ENCODE assay signal across 29 cellular contexts in genomic region chr20:44788706-44789456, GRCh38. TPM values are rescaled to one million over a fixed set of nuclear protein-coding genes. Genes with fewer than 3 reads are reported as not detected.
DNase-seq lines count a peak whose midpoint lies in the region; ATAC-seq, FAIRE-seq and TF ChIP-seq lines count a peak whose summit lies in the region.
"Had no signal": no experiment of that assay in that cellular context is flagged by ENCODE, and none has a peak within 500 bp of the region (broad histone marks: within the 10 kb centered on the region; RNA-seq: fewer than 3 reads in every experiment).

No MANE protein-coding gene starts in this region.

- POLR2A ChIA-PET in HEK293T (lab: Yijun Ruan, JAX): no interaction called here
- POLR2A ChIA-PET in K562 (lab: Yijun Ruan, JAX): interaction anchor here (0.5 to 0.9 kb wide), 2 partner anchors 12 to 1408 kb away, joined by 3 read pairs; no protein-coding TSS in a partner anchor

- ATAC-seq in K562: no peak
- ATAC-seq: GM12878 had no signal

- H4K20me1 ChIP-seq in K562 (replicated peaks; ENCODE audit: control insufficient read depth, insufficient read depth, low read length) (no peaks in the 10 kb centered on the region; the same call in 1 of the 2 replicates), osteoblast (ENCODE audit: insufficient read depth, low read length) (no peaks in the 10 kb centered on the region)

- FAIRE-seq in K562 (lab: Jason Lieb, UNC): no peak
- FAIRE-seq: A204.1, GM12878, GM12892, GM18507 had no signal

- H3K4me2 ChIP-seq in K562 (ENCODE audit: insufficient read depth, low read length) (no peak overlapping the region), osteoblast (ENCODE audit: insufficient read depth, low read length) (no peak overlapping the region)
- H3K4me2 ChIP-seq: BLaER1 had no signal

- no TSS peak for BruUV-seq in K562 (replicated peaks; lab: Mats Ljungman, UMichigan)

- CTCF ChIA-PET in HEK293T (lab: Yijun Ruan, JAX): no interaction called here
- CTCF ChIA-PET in K562 (lab: Yijun Ruan, JAX; ENCODE audit: low intra/inter-chr PET ratio): no interaction called here

- H3K36me3 ChIP-seq in K562 (ENCODE audit: control insufficient read depth, insufficient read depth, low read length) (no peaks in the 10 kb centered on the region), osteoblast (ENCODE audit: insufficient read depth, low read length) (no peaks in the 10 kb centered on the region)
- H3K36me3 ChIP-seq: BE2C, BLaER1 had no signal

- H3K27ac ChIP-seq in K562 (ENCODE audit: extremely low read depth, low read depth, low read length) (no peak overlapping the region), osteoblast (ENCODE audit: low read depth, low read length) (no peak overlapping the region)
- H3K27ac ChIP-seq: BLaER1 had no signal

- intact Hi-C loops in K562 (cut with micrococcal nuclease): no loop called here

- 9% methylated on average over 10 of the region's 10 CpGs for WGBS in K562 (ENCODE audit: insufficient coverage, low coverage, missing lambda C conversion rate)

- H3K79me2 ChIP-seq in K562 (ENCODE audit: control insufficient read depth, insufficient read depth, low read length) (no peaks in the 10 kb centered on the region), osteoblast (ENCODE audit: insufficient read depth, low read length) (no peaks in the 10 kb centered on the region)

- H3K9me3 ChIP-seq in K562 (replicated peaks; ENCODE audit: control insufficient read depth, insufficient read depth, low read depth, low read length) (no peaks in the 10 kb centered on the region), osteoblast (ENCODE audit: low read depth, low read length) (no peaks in the 10 kb centered on the region)
- H3K9me3 ChIP-seq: BE2C, BLaER1 had no signal

- H2AFZ ChIP-seq in K562 (ENCODE audit: low read depth, low read length) (no peak overlapping the region), osteoblast (ENCODE audit: low read length) (no peak overlapping the region)

- H3K9ac ChIP-seq in K562 (ENCODE audit: insufficient read depth in 1 of 2, low read depth in 2 of 2, low read length in 2 of 2): no peak overlapping the region
- H3K9ac ChIP-seq: BLaER1 had no signal

- TF ChIP-seq CTCF in K562 (IDR thresholded peaks at IDR 0.05 in 2 of 3, conservative IDR thresholded peaks at IDR 0.05 in 1 of 3; ENCODE audit: insufficient read depth in 2 of 3, low read depth in 1 of 3, low read length in 3 of 3): no peak
- TF ChIP-seq CTCF in osteoblast (IDR thresholded peaks at IDR 0.05; ENCODE audit: extremely low read depth, low read depth, low read length): no peak

- H3K4me3 ChIP-seq in K562: no peak overlapping the region
- H3K4me3 ChIP-seq in osteoblast (ENCODE audit: insufficient read depth, low read length): no peak overlapping the region
- H3K4me3 ChIP-seq: BLaER1, GM12878 had no signal

- in situ Hi-C loops in K562 (cut with MboI): no loop called here

- no peak for TF ChIP-seq POLR2A in K562 (conservative IDR thresholded peaks at IDR 0.05)

- TF ChIP-seq RAD21 in K562 (CRISPR knock-in tag; conservative IDR thresholded peaks at IDR 0.05 in 1 of 2, IDR thresholded peaks at IDR 0.05 in 1 of 2): no peak

- DNase-seq in HEK293T (ENCODE audit: extremely low spot score): no peak
- no peak for DNase-seq in K562 (ENCODE audit: extremely low read depth in 1 of 4, low spot score in 3 of 4)
- no peak for DNase-seq in activated naive CD4-positive, alpha-beta T cell treated with anti-CD3 and anti-CD28 coated beads, Interleukin-2, amount 50 U/mL, for 16 hours
- DNase-seq in osteoblast (ENCODE audit: insufficient read length, low spot score, missing footprints): no peak
- DNase-seq in SW480 (ENCODE audit: low spot score): no peak
- DNase-seq: 8988T; ACHN; BE2C; C1 segment of cervical spinal cord; CD4-positive, alpha-beta memory T cell; CD4-positive, CD25-positive, alpha-beta regulatory T cell; CD8-positive, alpha-beta memory T cell; COR-L47; DMS 273 treated with DMSO at 0.1 percent for 48 hours; DMS153; DMS53; DMS79; DND-41; EL; GDM1 had no signal

- peaks cover 21 to 42% of the 10 kb centered on the region in 2 experiments for H3K27me3 ChIP-seq in K562 (ENCODE audit: control insufficient read depth in 2 of 2, insufficient read depth in 2 of 2, low read length in 2 of 2)
- peaks cover 22% of the 10 kb centered on the region for H3K27me3 ChIP-seq in osteoblast (ENCODE audit: insufficient read depth, low read length)
- H3K27me3 ChIP-seq: BE2C, BLaER1 had no signal

- TF ChIP-seq EP300 in K562 (IDR thresholded peaks at IDR 0.05; ENCODE audit: low read length): no peak

- H3K4me1 ChIP-seq in K562 (replicated peaks in 1 of 2; ENCODE audit: control insufficient read depth in 2 of 2, insufficient read depth in 2 of 2, low read length in 2 of 2) (no peaks in the 10 kb centered on the region), osteoblast (ENCODE audit: insufficient read depth, low read length) (no peaks in the 10 kb centered on the region)
- H3K4me1 ChIP-seq: BLaER1 had no signal

- H3K9me1 ChIP-seq in K562 (ENCODE audit: control insufficient read depth, insufficient read depth, low read length): no peaks in the 10 kb centered on the region

TF ChIP-seq in HEK293T, 16 proteins besides CTCF, POLR2A, EP300 and RAD21:
- TF ChIP-seq, protein P1, sequence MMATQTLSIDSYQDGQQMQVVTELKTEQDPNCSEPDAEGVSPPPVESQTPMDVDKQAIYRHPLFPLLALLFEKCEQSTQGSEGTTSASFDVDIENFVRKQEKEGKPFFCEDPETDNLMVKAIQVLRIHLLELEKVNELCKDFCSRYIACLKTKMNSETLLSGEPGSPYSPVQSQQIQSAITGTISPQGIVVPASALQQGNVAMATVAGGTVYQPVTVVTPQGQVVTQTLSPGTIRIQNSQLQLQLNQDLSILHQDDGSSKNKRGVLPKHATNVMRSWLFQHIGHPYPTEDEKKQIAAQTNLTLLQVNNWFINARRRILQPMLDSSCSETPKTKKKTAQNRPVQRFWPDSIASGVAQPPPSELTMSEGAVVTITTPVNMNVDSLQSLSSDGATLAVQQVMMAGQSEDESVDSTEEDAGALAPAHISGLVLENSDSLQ (IDR thresholded peaks at IDR 0.05): peak; percentile 86
- TF ChIP-seq TARDBP (IDR thresholded peaks at IDR 0.05) (no peak), ZNF384 (IDR thresholded peaks at IDR 0.05) (0 out of 2 replicates have a peak, but pooled peaks have one; percentile 17)

RNA-seq across cellular contexts. Expression of gene RIMS4, which starts 21.5 kb away (rescaled TPM):
- total RNA-seq in K562 (2011; cell fraction: chromatin; rRNA removed; ENCODE audit: low replicate concordance): not detected in 2 replicates
- not detected in 2 replicates for total RNA-seq in K562 (2011; cell fraction: nucleolus; rRNA removed)
- not detected in 2 replicates for total RNA-seq in K562 (2011; cell fraction: nucleoplasm; rRNA removed)
- not detected in 2 replicates for total RNA-seq in K562 (2014; rRNA removed)
- not detected in 2 replicates for total RNA-seq in K562 (2014; rRNA removed; fragmentation: Illumina TruSeq; extraction: Trizol)
- total RNA-seq in K562 (2015; rRNA removed; fragmentation: Illumina TruSeq; extraction: Trizol): not detected in 2 replicates
- not detected in 2 replicates for total RNA-seq in K562 (2021)
- not detected in 2 replicates for polyA plus RNA-seq in K562 (2011; rRNA removed)
- 0.01 TPM in 1 of 2 replicates, not detected in the other for polyA plus RNA-seq in K562 (2011; cell fraction: cytosol; rRNA removed)
- polyA plus RNA-seq in K562 (2011; cell fraction: nucleus; rRNA removed): not detected in 2 replicates
- polyA plus RNA-seq in K562 (2012): 0.03 TPM in 1 of 2 replicates, not detected in the other
- polyA plus RNA-seq in K562 (2014; fragmentation: Illumina TruSeq; extraction: Trizol): not detected in 2 replicates
- not detected for polyA plus RNA-seq in K562 (2014; fragmentation: Nextera tagmentation; extraction: Ambion mirVana)
- polyA plus RNA-seq in K562 (2014; rRNA removed): 0.01 and 0.04 TPM in 2 replicates
- polyA minus RNA-seq in K562 (2011; rRNA and poly(A)+ RNA removed): not detected in 2 replicates
- polyA minus RNA-seq in K562 (2011; cell fraction: cytosol; rRNA and poly(A)+ RNA removed): not detected in 2 replicates
- not detected in 2 replicates for polyA minus RNA-seq in K562 (2011; cell fraction: nucleus; rRNA and poly(A)+ RNA removed)
- 0.29 and 0.36 TPM in 2 replicates for total RNA-seq in osteoblast
- total RNA-seq: CD4-positive, alpha-beta memory T cell; CD4-positive, CD25-positive, alpha-beta regulatory T cell; CD8-positive, alpha-beta memory T cell had no signal
- polyA plus RNA-seq: AG04450; CD14-positive monocyte; CD4-positive, alpha-beta memory T cell; CD4-positive, CD25-positive, alpha-beta regulatory T cell; CD8-positive, alpha-beta memory T cell had no signal

RNA-seq across cellular contexts. Expression of gene KCNK15, which starts 43.2 kb away (rescaled TPM):
- 0.42 TPM in 1 of 2 replicates, not detected in the other for total RNA-seq in K562 (2011; cell fraction: chromatin; rRNA removed; ENCODE audit: low replicate concordance)
- total RNA-seq in K562 (2011; cell fraction: nucleolus; rRNA removed): 0.79 and 1.0 TPM in 2 replicates
- 0.66 TPM in 1 of 2 replicates, not detected in the other for total RNA-seq in K562 (2011; cell fraction: nucleoplasm; rRNA removed)
- total RNA-seq in K562 (2014; rRNA removed) (0.16 and 0.23 TPM in 2 replicates), K562 (2014; rRNA removed; fragmentation: Illumina TruSeq; extraction: Trizol) (0.10 TPM in 1 of 2 replicates, not detected in the other), K562 (2015; rRNA removed; fragmentation: Illumina TruSeq; extraction: Trizol) (not detected in 2 replicates), K562 (2021) (0.11 and 0.38 TPM in 2 replicates), osteoblast (81.3 and 121 TPM in 2 replicates)
- polyA plus RNA-seq in K562 (2011; rRNA removed) (0.03 TPM in 1 of 2 replicates, not detected in the other), K562 (2014; fragmentation: Illumina TruSeq; extraction: Trizol) (0.07 TPM in 1 of 2 replicates, not detected in the other), K562 (2014; fragmentation: Nextera tagmentation; extraction: Ambion mirVana) (not detected), K562 (2014; rRNA removed) (0.30 TPM in 1 of 2 replicates, not detected in the other)
- polyA plus RNA-seq in K562 (2011; cell fraction: cytosol; rRNA removed): 0.01 and 0.10 TPM in 2 replicates
- polyA plus RNA-seq in K562 (2011; cell fraction: nucleus; rRNA removed): not detected in 2 replicates
- polyA plus RNA-seq in K562 (2012): 0.21 and 0.79 TPM in 2 replicates
- polyA minus RNA-seq in K562 (2011; rRNA and poly(A)+ RNA removed): 0.07 TPM in 1 of 2 replicates, not detected in the other
- polyA minus RNA-seq in K562 (2011; cell fraction: cytosol; rRNA and poly(A)+ RNA removed): 0.64 TPM in 1 of 2 replicates, not detected in the other
- polyA minus RNA-seq in K562 (2011; cell fraction: nucleus; rRNA and poly(A)+ RNA removed): 0.33 and 0.67 TPM in 2 replicates
- total RNA-seq: A673; CD4-positive, alpha-beta memory T cell; CD4-positive, CD25-positive, alpha-beta regulatory T cell; Daoy; GM12878 had no signal
- polyA plus RNA-seq: AG04450; CD14-positive monocyte; CD4-positive, alpha-beta memory T cell; CD4-positive, CD25-positive, alpha-beta regulatory T cell; CD8-positive, alpha-beta memory T cell; GM12878 had no signal

Comparison
In these comparisons a context has a peak if more than half of its experiments do, and no peak if none do; other contexts are left out.
1. RNA of gene KCNK15, which starts 43.2 kb away (total RNA-seq): 81.3 to 121 TPM in osteoblast; 0.10 to 1.0 TPM in K562; every median in the first group is over 10 times any median in the second.